In genomic region chr14:74804219-74804825, GRCh38 we compare ENCODE assay signal across 1 cellular context.
TF ChIP-seq lines count a peak whose summit lies in the region.

No MANE protein-coding gene starts in this region.

TF ChIP-seq in K562, 482 proteins besides CTCF, POLR2A, EP300 and RAD21 (continued from another document):
- no peak for TF ChIP-seq BRD4 (IDR thresholded peaks at IDR 0.05)
- no peak for TF ChIP-seq KDM2B (CRISPR knock-in tag; IDR thresholded peaks at IDR 0.05)
- TF ChIP-seq ZBTB8A (IDR thresholded peaks at IDR 0.05; ENCODE audit: partially characterized antibody), result no peak
- TF ChIP-seq DIDO1 (tag; IDR thresholded peaks at IDR 0.05; ENCODE audit: low read depth), result no peak
- 0 out of 2 replicates have a peak, but pooled peaks have one; percentile 60 for TF ChIP-seq ARID2 (IDR thresholded peaks at IDR 0.05)
- TF ChIP-seq ATF6 (CRISPR knock-in tag; IDR thresholded peaks at IDR 0.05), result no peak
- no peak for TF ChIP-seq NFRKB (IDR thresholded peaks at IDR 0.05; ENCODE audit: low read depth)
- no peak for TF ChIP-seq TRIM28 (IDR thresholded peaks at IDR 0.05)
- no peak for TF ChIP-seq ELF4 (CRISPR knock-in tag; IDR thresholded peaks at IDR 0.05)
- no peak for TF ChIP-seq ARID1B (IDR thresholded peaks at IDR 0.05)
- TF ChIP-seq RBM15 (IDR thresholded peaks at IDR 0.05; ENCODE audit: insufficient read depth, low read length), result no peak
- TF ChIP-seq ZNF780A (CRISPR knock-in tag; IDR thresholded peaks at IDR 0.05), result no peak
- TF ChIP-seq GTF2B (IDR thresholded peaks at IDR 0.05; ENCODE audit: extremely low read depth, insufficient read length), result no peak
- TF ChIP-seq PKNOX1 (IDR thresholded peaks at IDR 0.05), result no peak
- TF ChIP-seq EHMT2 (IDR thresholded peaks at IDR 0.05), result no peak
- TF ChIP-seq KAT8 (IDR thresholded peaks at IDR 0.05; ENCODE audit: low read depth), result no peak
- no peak for TF ChIP-seq NR2C2 (CRISPR knock-in tag; IDR thresholded peaks at IDR 0.05)
- TF ChIP-seq NR2C2 (tag; IDR thresholded peaks at IDR 0.05), result no peak
- 0 out of 2 replicates have a peak, but pooled peaks have one; percentile 35 for TF ChIP-seq HDGF (IDR thresholded peaks at IDR 0.05)
- no peak for TF ChIP-seq PRDM10 (IDR thresholded peaks at IDR 0.05; ENCODE audit: partially characterized antibody)
- TF ChIP-seq ZNF12 (CRISPR knock-in tag; IDR thresholded peaks at IDR 0.05), result no peak
- TF ChIP-seq ZSCAN29 (IDR thresholded peaks at IDR 0.05), result no peak
- no peak for TF ChIP-seq SFPQ (IDR thresholded peaks at IDR 0.05; ENCODE audit: low read depth, low read length)
- no peak for TF ChIP-seq E4F1 (CRISPR knock-in tag; IDR thresholded peaks at IDR 0.05; ENCODE audit: borderline replicate concordance)
- TF ChIP-seq KLF10 (CRISPR knock-in tag; IDR thresholded peaks at IDR 0.05), result no peak
- TF ChIP-seq BRD9 (IDR thresholded peaks at IDR 0.05; ENCODE audit: low read depth, partially characterized antibody), result no peak
- TF ChIP-seq ZEB2 (IDR thresholded peaks at IDR 0.05), result no peak
- no peak for TF ChIP-seq KLF6 (CRISPR knock-in tag; IDR thresholded peaks at IDR 0.05; ENCODE audit: borderline replicate concordance)
- TF ChIP-seq SMARCC2 (IDR thresholded peaks at IDR 0.05; ENCODE audit: low read depth), result no peak
- 0 out of 2 replicates have a peak, but pooled peaks have one; percentile 30 for TF ChIP-seq SMC3 (conservative IDR thresholded peaks at IDR 0.05; ENCODE audit: insufficient read depth, low read depth, low read length)
- TF ChIP-seq PCBP1 (IDR thresholded peaks at IDR 0.05; ENCODE audit: low read depth, low read length, poor library complexity, severe bottlenecking), result no peak
- TF ChIP-seq CLOCK (CRISPR knock-in tag; IDR thresholded peaks at IDR 0.05; ENCODE audit: borderline replicate concordance), result no peak
- peak; percentile 34; the same call in 1 of the 2 replicates for TF ChIP-seq STAG1 (CRISPR knock-in tag; IDR thresholded peaks at IDR 0.05; ENCODE audit: borderline replicate concordance)
- TF ChIP-seq OTX1 (CRISPR knock-in tag; IDR thresholded peaks at IDR 0.05), result no peak
- TF ChIP-seq EZH2 (IDR thresholded peaks at IDR 0.05; ENCODE audit: borderline replicate concordance, low read depth, low read length), result no peak
